Comparison of ENCODE assay signal across 8 cellular contexts in genomic region chr11:27473017-27473406, GRCh38. TPM values are rescaled to one million over a fixed set of nuclear protein-coding genes. Genes with fewer than 3 reads are reported as not detected.
DNase-seq lines count a peak whose midpoint lies in the region; ATAC-seq and TF ChIP-seq lines count a peak whose summit lies in the region.

No MANE protein-coding gene starts in this region.

- peak overlapping the region; percentile 95 to 98 for H3K4me3 Mint-ChIP-seq in CD14-positive monocyte

- H3K4me1 ChIP-seq in esophagus squamous epithelium, result peaks cover 4 to 49% (median 11%) of the 10 kb centered on the region in 3 donors
- H3K4me1 ChIP-seq in neuron (ENCODE audit: insufficient read depth, low read length), result peaks cover 26% of the 10 kb centered on the region

- H3K9me3 Mint-ChIP-seq in CD14-positive monocyte, result peaks cover 0 to 6% (median 0%) of the 10 kb centered on the region in 7 donors

- peak overlapping the region; percentile 68 to 97 (median 89) for H3K4me3 ChIP-seq in esophagus squamous epithelium
- peak overlapping the region; percentile 93 for H3K4me3 ChIP-seq in neuron (ENCODE audit: low read length)

- CTCF ChIA-PET in RWPE1 (lab: Yijun Ruan, JAX), result interaction anchor here (0.9 kb wide), 1 partner anchor 32 kb away, joined by 3 read pairs; no protein-coding TSS in a partner anchor

- no peak overlapping the region for H2AFZ ChIP-seq in neuron (ENCODE audit: low read depth, low read length)

- intact Hi-C loops in CD14-positive monocyte (cut with micrococcal nuclease), result loop anchor here in 1 of 2 donors (5.0 kb wide), 1 partner anchor 34 kb away; the partner anchor contains the start of gene LIN7C
- intact Hi-C loops in esophagus squamous epithelium (cut with DNase I), result no loop called here

- TF ChIP-seq CTCF in CD14-positive monocyte (IDR thresholded peaks at IDR 0.05), result no peak
- no peak for TF ChIP-seq CTCF in RWPE1 (conservative IDR thresholded peaks at IDR 0.05; ENCODE audit: low read depth)
- no peak for TF ChIP-seq CTCF in esophagus squamous epithelium (IDR thresholded peaks at IDR 0.05)

- ATAC-seq in HG03442 (IDR thresholded peaks at IDR 0.05; ENCODE audit: unreplicated experiment), result no peak

- peaks cover 0 to 4% of the 10 kb centered on the region in 2 donors for H3K36me3 Mint-ChIP-seq in CD14-positive monocyte

- H3K27me3 Mint-ChIP-seq in CD14-positive monocyte (ENCODE audit: low read depth in 3 of 3), result peaks cover 28 to 33% (median 30%) of the 10 kb centered on the region in 3 donors

- no peaks in the 10 kb centered on the region for H3K36me3 ChIP-seq in esophagus squamous epithelium
- peaks cover 3% of the 10 kb centered on the region for H3K36me3 ChIP-seq in neuron (ENCODE audit: insufficient read depth, low read length)

- H3K27ac Mint-ChIP-seq in CD14-positive monocyte, result peak overlapping the region in 1 of 7 donors; percentile 55

- TF ChIP-seq POLR2A in esophagus squamous epithelium (IDR thresholded peaks at IDR 0.05), result no peak

- H3K4me1 Mint-ChIP-seq in CD14-positive monocyte, result peaks cover 43% of the 10 kb centered on the region

- H3K9me3 ChIP-seq in esophagus squamous epithelium (no peaks in the 10 kb centered on the region), neuron (ENCODE audit: low read length) (no peaks in the 10 kb centered on the region)

- 7 to 22% methylated on average over 8 of the region's 9 CpGs for WGBS in esophagus squamous epithelium, 2 donors

- POLR2A ChIA-PET in RWPE1 (lab: Yijun Ruan, JAX; ENCODE audit: low non-redundant PET), result interaction anchor here (0.5 to 0.7 kb wide), 2 partner anchors 62 to 71 kb away, joined by 4 to 9 read pairs; no protein-coding TSS in a partner anchor

- H3K27ac ChIP-seq in RWPE1 (peak overlapping the region; percentile 83), esophagus squamous epithelium (peak overlapping the region; percentile 7 to 93 (median 60))

- DNase-seq in CD14-positive monocyte (ENCODE audit: low spot score) (no peak), RWPE1 (ENCODE audit: low spot score) (no peak), esophagus squamous epithelium (lab: John Stamatoyannopoulos, UW) (no peak), NCI-H2107 (lab: John Stamatoyannopoulos, UW) (no peak), NCI-H1694 (lab: John Stamatoyannopoulos, UW) (no peak)
- DNase-seq in stimulated activated naive CD4-positive, alpha-beta T cell (lab: John Stamatoyannopoulos, UW), result no peak

- H3K27me3 ChIP-seq in esophagus squamous epithelium (peaks cover 0 to 3% (median 0%) of the 10 kb centered on the region in 4 donors), neuron (ENCODE audit: insufficient read depth, low read length) (no peaks in the 10 kb centered on the region)

RNA-seq across cellular contexts. Expression of gene LGR4, which starts 0.4 kb away (rescaled TPM):
- polyA plus RNA-seq in CD14-positive monocyte, result under 1 TPM; 0.72 to 0.92 TPM
- 10 to 100 TPM; 22.3 to 45.6 (median 35.1) TPM for total RNA-seq in esophagus squamous epithelium

RNA-seq across cellular contexts. Expression of gene LIN7C, which starts 33.6 kb away (rescaled TPM):
- 10 to 100 TPM; 18.9 to 24.0 TPM for polyA plus RNA-seq in CD14-positive monocyte
- total RNA-seq in esophagus squamous epithelium, result 10 to 100 TPM; 30.4 to 50.3 (median 47.3) TPM
